Comparison of ENCODE assay signal across 24 cellular contexts in the genomic region with DNA sequence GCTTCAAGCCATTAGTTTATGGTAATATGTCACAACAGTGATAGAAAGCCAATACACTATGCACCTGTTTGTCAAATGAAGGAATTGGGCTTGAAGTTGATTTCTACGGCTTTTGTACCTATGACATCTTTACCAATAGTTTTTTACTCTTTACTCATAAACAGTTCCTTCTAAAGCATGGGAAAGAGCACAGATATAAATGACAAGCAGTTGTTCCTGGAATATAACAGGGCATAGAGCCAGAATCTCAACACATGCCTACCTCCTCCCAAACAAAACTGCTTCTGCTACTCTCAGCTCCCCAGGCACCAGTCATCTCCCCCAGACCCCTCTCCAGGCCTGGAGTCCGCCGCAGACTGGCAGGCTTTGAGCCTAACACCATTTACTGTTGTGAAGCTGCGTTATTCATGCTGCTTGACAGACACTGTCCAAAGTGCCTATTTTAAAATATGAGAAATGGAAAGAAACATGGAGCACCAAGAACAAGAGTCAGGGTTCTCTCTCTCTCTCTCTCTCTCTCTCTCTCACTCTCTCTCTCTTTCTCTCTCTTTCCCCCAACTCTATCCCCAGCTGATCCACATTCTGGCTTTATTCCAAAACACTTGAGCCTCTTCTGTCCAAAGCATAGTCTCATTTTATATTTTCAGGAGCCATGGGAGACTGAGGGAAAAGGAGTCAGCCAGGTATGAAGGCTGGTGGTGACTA.
"Had no signal": no experiment of that assay in that cellular context is flagged by ENCODE, and none has a peak within 500 bp of the region (broad histone marks: within the 10 kb centered on the region; RNA-seq: fewer than 3 reads in every experiment).

No MANE protein-coding gene starts in this region.

- H3K36me3 ChIP-seq: gastroesophageal sphincter, lower lobe of right lung, thoracic aorta, WERI-Rb-1 had no signal

- H3K4me3 ChIP-seq: gastroesophageal sphincter, lower lobe of right lung, thoracic aorta had no signal

- ATAC-seq: activated CD8-positive, alpha-beta memory T cell treated with anti-CD3 and anti-CD28 coated beads, Interleukin-2, amount 10 ng/mL, durations not matched to agents 7 days and 5 days; activated CD8-positive, alpha-beta T cell treated with anti-CD3 and anti-CD28 coated beads for 36 hours; gastroesophageal sphincter; lower lobe of right lung; naive thymus-derived CD4-positive, alpha-beta T cell; sciatic nerve; stimulated activated naive B cell treated with anti-CD40 and anti-IgM and Interleukin-4, amounts not matched to agents 10 μg/mL and 1 μg/mL and 100 μg/mL, for 72 hours had no signal

- H3K27me3 ChIP-seq: gastroesophageal sphincter had no signal

- H3K27ac ChIP-seq: gastroesophageal sphincter, lower lobe of right lung, thoracic aorta, WERI-Rb-1 had no signal

- H3K9me3 ChIP-seq: gastroesophageal sphincter, lower lobe of right lung, thoracic aorta had no signal

- H3K4me1 ChIP-seq: gastroesophageal sphincter had no signal

- DNase-seq: activated CD4-positive, alpha-beta T cell treated with anti-CD3 and anti-CD28 coated beads, Interleukin-2, amount 10 ng/mL, durations not matched to agents 7 days and 5 days; activated CD4-positive, CD25-positive, alpha-beta regulatory T cell treated with anti-CD3 and anti-CD28 coated beads, Interleukin-2, amount 50 U/mL, for 72 hours; activated CD8-positive, alpha-beta memory T cell treated with anti-CD3 and anti-CD28 coated beads, Interleukin-2, amount 10 ng/mL, durations not matched to agents 7 days and 5 days; activated CD8-positive, alpha-beta T cell treated with anti-CD3 and anti-CD28 coated beads for 36 hours; activated gamma-delta T cell; activated T-cell treated with anti-CD3 and anti-CD28 coated beads for 4 hours; anterior cingulate cortex; caudate nucleus; effector CD4-positive, alpha-beta T cell; head of caudate nucleus; lower lobe of right lung; naive thymus-derived CD4-positive, alpha-beta T cell; occipital lobe; posterior cingulate gyrus; stimulated activated CD4-positive, alpha-beta T cell treated with anti-CD3 and anti-CD28 coated beads, Interleukin-2, amount 100 ng/mL, for 48 hours; stimulated activated CD8-positive, alpha-beta memory T cell treated with anti-CD3 and anti-CD28 coated beads, Interleukin-4, amount 100 ng/mL, for 48 hours; stimulated activated naive B cell treated with anti-CD40 and anti-IgM and Interleukin-4, amounts not matched to agents 10 μg/mL and 1 μg/mL and 100 μg/mL, for 72 hours; T-helper 1 cell; WERI-Rb-1 had no signal

- FAIRE-seq: islet of Langerhans, TTC549 had no signal
